In genomic region chr13:98557934-98558630, GRCh38 we compare ENCODE assay signal across 1 cellular context.
TF ChIP-seq lines count a peak whose summit lies in the region.

No MANE protein-coding gene starts in this region.

TF ChIP-seq in GM23338, 12 proteins besides CTCF, POLR2A, EP300 and RAD21 (continued from another document):
- TF ChIP-seq CREB1 (CRISPR knock-in tag; IDR thresholded peaks at IDR 0.05; ENCODE audit: low read depth) = no peak
